20 cellular contexts compared by ENCODE assay signal in the genomic region with DNA sequence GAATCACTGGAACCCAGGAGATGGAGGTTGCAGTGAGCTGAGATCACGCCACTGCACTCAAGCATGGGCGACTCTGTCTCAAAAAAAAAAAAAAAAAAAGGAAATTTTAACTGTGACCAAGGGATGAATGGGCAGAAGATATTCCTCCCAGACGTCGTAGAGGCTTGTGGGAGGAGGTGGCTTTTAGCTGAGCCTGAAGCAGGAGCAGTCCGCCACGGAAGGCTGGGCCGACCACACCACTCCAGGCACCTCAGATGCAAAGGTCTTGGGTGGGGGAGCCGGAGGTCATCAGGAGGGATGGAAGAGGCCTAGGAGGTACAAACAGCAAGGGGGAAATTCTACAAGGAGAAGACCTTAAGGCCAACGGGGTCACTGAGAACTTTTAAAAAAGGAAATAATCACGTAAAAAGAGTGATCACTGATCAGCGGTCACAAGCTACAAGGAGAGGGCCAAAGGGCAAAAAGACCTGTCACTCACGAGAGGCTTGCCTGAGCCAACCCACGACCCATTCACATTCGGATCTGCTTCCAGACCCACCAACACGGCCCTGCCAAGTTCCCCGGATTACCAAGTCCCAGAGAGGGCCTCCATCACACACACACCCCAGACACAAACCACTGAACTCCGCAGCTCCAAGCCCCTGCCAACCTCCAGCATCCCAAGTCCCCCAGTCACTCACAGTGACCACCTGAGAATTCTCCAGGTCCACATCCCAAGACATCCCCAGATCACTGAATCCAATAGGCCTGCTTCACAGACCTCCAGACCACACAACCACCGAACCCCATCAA.
"Had no signal": no experiment of that assay in that cellular context is flagged by ENCODE, and none has a peak within 500 bp of the region (broad histone marks: within the 10 kb centered on the region; RNA-seq: fewer than 3 reads in every experiment).

No MANE protein-coding gene starts in this region.

- H3K9me3 ChIP-seq: thyroid gland had no signal

- DNase-seq: cortex of kidney; dorsolateral prefrontal cortex; effector memory CD4-positive, alpha-beta T cell; esophagus squamous epithelium; foreskin fibroblast; immature natural killer cell; left lung; mammary epithelial cell; ovary; right cardiac atrium; stimulated activated CD4-positive, alpha-beta T cell treated with anti-CD3 and anti-CD28 coated beads, Interleukin-4, amount 100 ng/mL, for 1 hour; stimulated activated CD8-positive, alpha-beta memory T cell treated with anti-CD3 and anti-CD28 coated beads, Interleukin-4, amount 100 ng/mL, for 48 hours; stimulated activated naive CD8-positive, alpha-beta T cell treated with anti-CD3 and anti-CD28 coated beads, Interleukin-15, Interleukin-2, amounts not matched to agents 100 U/mL and 50 U/mL, for 24 hours; thyroid gland had no signal

- H3K27me3 Mint-ChIP-seq: central memory CD8-positive, alpha-beta T cell; natural killer cell treated with Interleukin-12 subunit alpha and Interleukin-12 subunit beta and Interleukin-15 and Interleukin-18, amount 100 ng/mL, for 72 hours; type B pancreatic cell had no signal

- H3K4me3 ChIP-seq: dorsolateral prefrontal cortex, esophagus squamous epithelium, left lung, ovary, smooth muscle cell, suprapubic skin, thyroid gland had no signal

- H3K27me3 ChIP-seq: dorsolateral prefrontal cortex, esophagus squamous epithelium, left lung, ovary, suprapubic skin, thyroid gland had no signal

- ATAC-seq: left lung; natural killer cell treated with Interleukin-12 subunit alpha and Interleukin-12 subunit beta and Interleukin-15 and Interleukin-18, amount 100 ng/mL, for 72 hours; right cardiac atrium; stimulated activated effector memory CD8-positive, alpha-beta T cell treated with anti-CD3 and anti-CD28 coated beads, Interleukin-12 subunit alpha, Interleukin-12 subunit beta, amount 100 ng/mL, for 72 hours; stimulated activated naive CD8-positive, alpha-beta T cell treated with anti-CD3 and anti-CD28 coated beads, Interleukin-15, Interleukin-2, amounts not matched to agents 100 U/mL and 50 U/mL, for 24 hours had no signal

- H3K9me3 Mint-ChIP-seq: central memory CD8-positive, alpha-beta T cell had no signal

- H3K36me3 ChIP-seq: ovary, thyroid gland had no signal

- H3K4me3 Mint-ChIP-seq: central memory CD8-positive, alpha-beta T cell; natural killer cell treated with Interleukin-12 subunit alpha and Interleukin-12 subunit beta and Interleukin-15 and Interleukin-18, amount 100 ng/mL, for 72 hours; stimulated activated effector memory CD8-positive, alpha-beta T cell treated with anti-CD3 and anti-CD28 coated beads, Interleukin-12 subunit alpha, Interleukin-12 subunit beta, amount 100 ng/mL, for 72 hours had no signal

- H3K27ac Mint-ChIP-seq: natural killer cell treated with Interleukin-12 subunit alpha and Interleukin-12 subunit beta and Interleukin-15 and Interleukin-18, amount 100 ng/mL, for 72 hours; stimulated activated effector memory CD8-positive, alpha-beta T cell treated with anti-CD3 and anti-CD28 coated beads, Interleukin-12 subunit alpha, Interleukin-12 subunit beta, amount 100 ng/mL, for 72 hours; type B pancreatic cell had no signal
